In genomic region chr22:22260586-22260985, GRCh38 we compare ENCODE assay signal across 13 cellular contexts. TPM values are rescaled to one million over a fixed set of nuclear protein-coding genes. Genes with fewer than 3 reads are reported as not detected.
"Had no signal": no experiment of that assay in that cellular context is flagged by ENCODE, and none has a peak within 500 bp of the region (broad histone marks: within the 10 kb centered on the region; RNA-seq: fewer than 3 reads in every experiment).

No MANE protein-coding gene starts in this region.

RNA-seq across cellular contexts. Expression of gene VPREB1, which starts 16.0 kb away (rescaled TPM):
- total RNA-seq: subcutaneous adipose tissue, suprapubic skin, temporal lobe, testis, thoracic aorta, thyroid gland, tibial nerve, transverse colon, upper lobe of left lung, upper lobe of right lung, ureter, urinary bladder, vagina had no signal
- polyA plus RNA-seq: urinary bladder had no signal
